16 cellular contexts compared by ENCODE assay signal in genomic region chr6:71082033-71082620, GRCh38.
DNase-seq lines count a peak whose midpoint lies in the region; ATAC-seq lines count a peak whose summit lies in the region.
"Had no signal": no experiment of that assay in that cellular context is flagged by ENCODE, and none has a peak within 500 bp of the region (broad histone marks: within the 10 kb centered on the region; RNA-seq: fewer than 3 reads in every experiment).

No MANE protein-coding gene starts in this region.

- H3K36me3 ChIP-seq in SK-N-MC (ENCODE audit: insufficient read depth, low read length) (no peaks in the 10 kb centered on the region), subcutaneous abdominal adipose tissue (ENCODE audit: control insufficient read depth in 5 of 5, insufficient read depth in 5 of 5, low read length in 5 of 5) (no peaks in the 10 kb centered on the region)

- no peak overlapping the region for H3K9ac ChIP-seq in SK-N-MC (ENCODE audit: insufficient read length)
- H3K9ac ChIP-seq in subcutaneous abdominal adipose tissue (ENCODE audit: low read length in 5 of 5): peak overlapping the region in 3 of 5 donors; percentile 4 to 38 (median 14)

- H3K4me1 ChIP-seq in subcutaneous abdominal adipose tissue (ENCODE audit: control insufficient read depth in 5 of 5, insufficient read depth in 5 of 5, low read length in 5 of 5): peaks cover 0 to 23% (median 13%) of the 10 kb centered on the region in 5 donors

- peak; percentile 23 for ATAC-seq in left ventricle myocardium superior
- ATAC-seq: left colon; stimulated activated memory B cell treated with anti-CD40 and anti-IgM and Interleukin-4, amounts not matched to agents 10 μg/mL and 1 μg/mL and 100 μg/mL, for 72 hours had no signal

- H3K27ac ChIP-seq in SK-N-MC (0 out of 2 replicates have a peak overlapping the region, but pooled peaks have one; percentile 53), subcutaneous abdominal adipose tissue (ENCODE audit: low read depth, low read length) (no peak overlapping the region)

- peak overlapping the region; percentile 59 for H3K4me3 ChIP-seq in SK-N-MC
- H3K4me3 ChIP-seq in subcutaneous abdominal adipose tissue (ENCODE audit: low read depth in 1 of 5, low read length in 5 of 5): peak overlapping the region; percentile 35 to 57 (median 53)

- DNase-seq in GM03348 (ENCODE audit: low spot score) (peak; percentile 9), SK-N-MC (ENCODE audit: low read depth, low spot score) (no peak), left ventricle myocardium superior (no peak), globus pallidus (ENCODE audit: low spot score) (no peak), dermis blood vessel endothelial cell (no peak)
- no peak for DNase-seq in activated naive CD4-positive, alpha-beta T cell treated with anti-CD3 and anti-CD28 coated beads, Interleukin-2, amount 50 U/mL, for 16 hours
- DNase-seq: activated CD4-positive, alpha-beta T cell treated with anti-CD3 and anti-CD28 coated beads, Interleukin-2, amount 10 ng/mL, durations not matched to agents 24 days and 14 days; activated effector memory CD4-positive, alpha-beta T cell treated with anti-CD3 and anti-CD28 coated beads, Interleukin-2, amount 50 U/mL, for 16 hours; Calu3; left colon; NCI-H1417 treated with DMSO at 0.1 percent for 48 hours; NCI-H748 treated with DMSO at 0.1 percent for 48 hours; stimulated activated CD4-positive, alpha-beta T cell treated with anti-CD3 and anti-CD28 coated beads, Interleukin-2, amount 100 ng/mL, for 24 hours; SW 1271 had no signal

- H3K9me3 ChIP-seq in SK-N-MC (ENCODE audit: low read depth, low read length) (no peaks in the 10 kb centered on the region; the same call in 1 of the 2 replicates), subcutaneous abdominal adipose tissue (ENCODE audit: control insufficient read depth in 5 of 5, low read length in 5 of 5) (peaks cover 0 to 13% (median 8%) of the 10 kb centered on the region in 5 donors)

- H3K27me3 ChIP-seq in subcutaneous abdominal adipose tissue (ENCODE audit: control insufficient read depth in 5 of 5, insufficient read depth in 4 of 5, low read length in 5 of 5): peaks cover 0 to 3% (median 0%) of the 10 kb centered on the region in 5 donors

- intact Hi-C loops in left ventricle myocardium superior (cut with micrococcal nuclease): no loop called here
